ENCODE assay signal across 8 cellular contexts in genomic region chr1:210231846-210232523, GRCh38. TPM values are rescaled to one million over a fixed set of nuclear protein-coding genes. Genes with fewer than 3 reads are reported as not detected.
DNase-seq lines count a peak whose midpoint lies in the region; ATAC-seq and TF ChIP-seq lines count a peak whose summit lies in the region.

No MANE protein-coding gene starts in this region.

- H4K20me1 ChIP-seq in Karpas-422 (ENCODE audit: insufficient read depth, low read depth, low read length), result no peaks in the 10 kb centered on the region

- H2AFZ ChIP-seq in Karpas-422 (ENCODE audit: low read length), result no peak overlapping the region

- no peaks in the 10 kb centered on the region for H3K9me2 ChIP-seq in Karpas-422 (replicated peaks; ENCODE audit: insufficient read depth, low read length)

- CTCF ChIA-PET in A673 (lab: Charles Lee), result interaction anchor here (0.6 kb wide), 1 partner anchor 850 kb away, joined by 9 read pairs; no protein-coding TSS in a partner anchor

- no peak for TF ChIP-seq CTCF in A673 (conservative IDR thresholded peaks at IDR 0.05; ENCODE audit: low read depth, low read length)
- TF ChIP-seq CTCF in mesothelial cell of epicardium (IDR thresholded peaks at IDR 0.05; ENCODE audit: unreplicated experiment), result no peak

- intact Hi-C loops in A673 (cut with micrococcal nuclease; ENCODE audit: unreplicated experiment), result no loop called here

- H3K79me2 ChIP-seq in Karpas-422 (ENCODE audit: low read length), result no peaks in the 10 kb centered on the region

- H3K4me1 Mint-ChIP-seq in IgD-negative memory B cell (peaks cover 1 to 11% (median 8%) of the 10 kb centered on the region in 3 donors), mesothelial cell of epicardium (peaks cover 26% of the 10 kb centered on the region)
- peaks cover 6% of the 10 kb centered on the region for H3K4me1 Mint-ChIP-seq in central memory CD8-positive, alpha-beta T cell

- no peak for ATAC-seq in central memory CD8-positive, alpha-beta T cell (replicated peaks; ENCODE audit: extremely low read depth, poor library complexity, severe bottlenecking)
- ATAC-seq in GM21528 (IDR thresholded peaks at IDR 0.05; ENCODE audit: low FRiP score, unreplicated experiment), result no peak

- DNase-seq in A673 (ENCODE audit: low spot score), result peak; percentile 81
- no peak for DNase-seq in central memory CD8-positive, alpha-beta T cell (ENCODE audit: low spot score in 2 of 2)
- DNase-seq in mesothelial cell of epicardium (ENCODE audit: low spot score in 2 of 2, unreplicated experiment in 2 of 2), result peak in 1 of 2 experiments; percentile 44
- DNase-seq in HuH-7.5 (ENCODE audit: low spot score), result no peak
- no peak for DNase-seq in iPS-NIHi11 (ENCODE audit: low spot score)
- no peak for DNase-seq in Karpas-422

- H3K4me2 ChIP-seq in Karpas-422 (ENCODE audit: low read depth, low read length, poor library complexity, severe bottlenecking), result no peak overlapping the region

- H3K4me3 Mint-ChIP-seq in IgD-negative memory B cell, result peak overlapping the region; percentile 56 to 82 (median 61)
- peak overlapping the region; percentile 67 for H3K4me3 Mint-ChIP-seq in central memory CD8-positive, alpha-beta T cell
- peak overlapping the region; percentile 80 for H3K4me3 Mint-ChIP-seq in mesothelial cell of epicardium

- H3K27me3 ChIP-seq in A673 (replicated peaks; ENCODE audit: insufficient read depth, low read depth, low read length, poor library complexity) (peaks cover 31% of the 10 kb centered on the region), Karpas-422 (ENCODE audit: low read length) (no peaks in the 10 kb centered on the region)

- peaks cover 0 to 1% (median 0%) of the 10 kb centered on the region in 3 donors for H3K9me3 Mint-ChIP-seq in IgD-negative memory B cell
- H3K9me3 Mint-ChIP-seq in central memory CD8-positive, alpha-beta T cell, result no peaks in the 10 kb centered on the region
- no peaks in the 10 kb centered on the region for H3K9me3 Mint-ChIP-seq in mesothelial cell of epicardium

- peaks cover 31% of the 10 kb centered on the region for H3K27me3 Mint-ChIP-seq in IgD-negative memory B cell
- H3K27me3 Mint-ChIP-seq in central memory CD8-positive, alpha-beta T cell, result peaks cover 50% of the 10 kb centered on the region
- H3K27me3 Mint-ChIP-seq in mesothelial cell of epicardium (ENCODE audit: low read depth), result peaks cover 14% of the 10 kb centered on the region

- POLR2A ChIA-PET in A673 (lab: Charles Lee; ENCODE audit: low non-redundant PET), result interaction anchor here (0.6 kb wide), 2 partner anchors 89 to 142 kb away, joined by 4 to 10 read pairs; no protein-coding TSS in a partner anchor

- no peak overlapping the region for H3K9ac ChIP-seq in Karpas-422 (ENCODE audit: low read length)

- no peak overlapping the region for H3K27ac Mint-ChIP-seq in IgD-negative memory B cell
- no peak overlapping the region for H3K27ac Mint-ChIP-seq in central memory CD8-positive, alpha-beta T cell (ENCODE audit: low read depth)
- peak overlapping the region; percentile 86 for H3K27ac Mint-ChIP-seq in mesothelial cell of epicardium

- peak overlapping the region; percentile 62 for H3K4me3 ChIP-seq in A673 (ENCODE audit: low read depth, low read length, poor library complexity, severe bottlenecking)
- H3K4me3 ChIP-seq in Karpas-422 (ENCODE audit: low read length), result no peak overlapping the region

- H3K27ac ChIP-seq in A673 (ENCODE audit: low read depth, low read length, poor library complexity, severe bottlenecking) (no peak overlapping the region), Karpas-422 (ENCODE audit: low read length) (no peak overlapping the region)

- H3K36me3 Mint-ChIP-seq in IgD-negative memory B cell (no peaks in the 10 kb centered on the region), mesothelial cell of epicardium (no peaks in the 10 kb centered on the region)
- no peaks in the 10 kb centered on the region for H3K36me3 Mint-ChIP-seq in central memory CD8-positive, alpha-beta T cell (ENCODE audit: insufficient read depth)

- peaks cover 41% of the 10 kb centered on the region for H3K4me1 ChIP-seq in A673 (ENCODE audit: insufficient read depth, low read length, poor library complexity, severe bottlenecking)
- H3K4me1 ChIP-seq in Karpas-422 (ENCODE audit: low read length), result no peaks in the 10 kb centered on the region

- no peaks in the 10 kb centered on the region for H3K9me3 ChIP-seq in A673 (ENCODE audit: low read depth, low read length, poor library complexity, severe bottlenecking)
- H3K9me3 ChIP-seq in Karpas-422 (ENCODE audit: low read length), result no peaks in the 10 kb centered on the region

- H3K36me3 ChIP-seq in A673 (ENCODE audit: insufficient read depth, low read length, poor library complexity, severe bottlenecking) (no peaks in the 10 kb centered on the region), Karpas-422 (ENCODE audit: insufficient read depth, low read length) (no peaks in the 10 kb centered on the region)

- BruUV-seq in A673 (replicated peaks; lab: Mats Ljungman, UMichigan), result no TSS peak

RNA-seq across cellular contexts. Expression of gene SERTAD4, which starts 0.6 kb away (rescaled TPM):
- total RNA-seq in A673 (2021) (8.0 and 12.2 TPM in 2 replicates), mesothelial cell of epicardium (7.4 to 8.2 TPM (median 8.1 TPM) in 3 replicates)
- polyA plus RNA-seq in IgD-negative memory B cell, result not detected
- not detected in 2 replicates for total RNA-seq in Karpas-422 (2014; rRNA removed; shearing (Covaris generic); ENCODE audit: low replicate concordance)
